In the genomic region with DNA sequence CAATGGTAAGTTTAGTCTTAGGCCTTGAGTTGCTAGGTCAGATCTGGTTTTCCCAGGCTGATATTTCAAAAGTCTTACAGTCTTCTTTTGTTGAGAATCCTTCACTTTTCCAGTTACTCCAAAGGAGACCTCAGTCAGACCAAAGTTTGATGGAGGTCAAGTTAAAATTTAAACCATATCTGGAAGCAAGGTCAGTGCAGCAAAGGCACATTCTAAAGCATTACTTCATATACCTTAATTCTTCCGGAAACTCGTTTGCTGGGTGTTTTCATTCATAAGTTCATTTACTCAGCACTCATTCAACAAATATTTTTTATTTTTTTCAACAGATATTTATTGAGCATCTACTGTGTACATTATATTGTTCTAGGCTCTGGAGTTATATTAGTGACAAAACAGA, we compare ENCODE assay signal across 10 cellular contexts.
"Had no signal": no experiment of that assay in that cellular context is flagged by ENCODE, and none has a peak within 500 bp of the region (broad histone marks: within the 10 kb centered on the region; RNA-seq: fewer than 3 reads in every experiment).

No MANE protein-coding gene starts in this region.

- H3K4me3 ChIP-seq: GM23338, K562 had no signal

- DNase-seq: H9, HCEC 1CT, IMR-90, KG1 had no signal

- ATAC-seq: GM23338, K562 had no signal

- FAIRE-seq: H1, H54, HTR-8/SVneo, K562 had no signal

- H3K27ac ChIP-seq: HL-60 had no signal
